Comparison of ENCODE assay signal across 13 cellular contexts in the genomic region with DNA sequence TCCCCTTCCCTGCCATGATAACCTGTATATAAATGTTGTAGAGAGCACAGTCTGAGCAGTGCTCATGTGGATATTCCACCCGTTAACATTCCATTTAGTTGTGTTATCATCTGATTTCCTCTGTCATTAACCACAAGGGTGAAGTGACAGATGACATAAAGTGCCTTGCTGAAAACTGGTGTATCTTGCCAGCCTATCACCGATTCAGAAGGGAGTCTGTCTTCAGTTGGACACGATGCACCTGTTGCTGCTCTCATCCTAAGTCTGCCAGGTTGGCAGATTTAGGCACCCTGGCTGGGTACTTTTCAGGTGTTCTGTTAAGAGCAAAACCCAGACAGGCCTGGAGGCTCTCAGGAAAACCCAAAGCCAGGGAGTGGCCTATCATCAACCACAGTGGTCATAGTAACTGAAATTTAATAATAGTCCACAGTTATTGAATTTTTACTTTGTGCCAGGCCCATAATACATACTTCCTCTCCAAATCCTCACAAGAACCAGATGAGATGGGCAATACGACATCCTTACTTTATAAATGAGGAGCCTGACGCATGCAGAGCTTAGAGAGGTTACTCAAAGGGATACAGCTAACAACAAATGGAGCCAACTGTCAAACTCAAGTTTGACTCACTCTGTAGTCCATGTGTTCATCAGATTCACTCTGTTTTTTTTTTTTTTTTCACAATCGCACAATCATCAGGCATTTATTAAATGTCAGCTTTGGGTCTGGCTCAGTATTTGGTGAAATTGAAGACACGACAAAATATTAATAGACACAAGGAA.
A peak's percentile ranks its signal among the peaks of the same experiment; 100 is the strongest.
DNase-seq lines count a peak whose midpoint lies in the region; ATAC-seq and TF ChIP-seq lines count a peak whose summit lies in the region.
"Had no signal": no experiment of that assay in that cellular context is flagged by ENCODE, and none has a peak within 500 bp of the region (broad histone marks: within the 10 kb centered on the region; RNA-seq: fewer than 3 reads in every experiment).

No MANE protein-coding gene starts in this region.

- H3K4me1 ChIP-seq in GM23248 (ENCODE audit: insufficient read depth) (0 out of 2 replicates have a peak, but pooled peaks cover 6% of the 10 kb centered on the region), vagina (no peaks in the 10 kb centered on the region)

- H3K27ac ChIP-seq in GM23248: no peak overlapping the region
- no peak overlapping the region for H3K27ac ChIP-seq in vagina

- H3K36me3 ChIP-seq in GM23248 (ENCODE audit: low read depth) (no peaks in the 10 kb centered on the region), vagina (no peaks in the 10 kb centered on the region)
- H3K36me3 ChIP-seq: transverse colon had no signal

- no peaks in the 10 kb centered on the region for H4K20me1 ChIP-seq in GM23248 (ENCODE audit: insufficient read depth)

- H3K4me3 Mint-ChIP-seq in natural killer cell (peak overlapping the region; percentile 71), glutamatergic neuron (ENCODE audit: unreplicated experiment) (no peak overlapping the region)

- TF ChIP-seq POLR2A in vagina (IDR thresholded peaks at IDR 0.05): no peak

- ATAC-seq in natural killer cell (peak in 1 of 3 donors; percentile 14), HG02852 (IDR thresholded peaks at IDR 0.05; ENCODE audit: unreplicated experiment) (no peak), GM18502 (IDR thresholded peaks at IDR 0.05; ENCODE audit: poor library complexity, unreplicated experiment) (no peak)
- ATAC-seq: HepG2 had no signal

- intact Hi-C loops in natural killer cell (cut with micrococcal nuclease): no loop called here
- intact Hi-C loops in vagina (cut with DNase I): no loop called here

- no peak overlapping the region for H3K9ac ChIP-seq in GM23248

- H3K9me2 ChIP-seq in GM23248 (ENCODE audit: insufficient read depth): no peaks in the 10 kb centered on the region

- H3K79me2 ChIP-seq in GM23248 (ENCODE audit: insufficient read depth): no peaks in the 10 kb centered on the region

- WGBS in GM23248 (ENCODE audit: low coverage in 1 of 2, low lambda C conversion rate in 2 of 2, missing lambda C conversion rate in 2 of 2), 2 experiments: 46 to 56% methylated on average over 7 of the region's 7 CpGs

- H3K27me3 ChIP-seq in GM23248 (replicated peaks; ENCODE audit: insufficient read depth) (no peaks in the 10 kb centered on the region), vagina (no peaks in the 10 kb centered on the region)
- H3K27me3 ChIP-seq: transverse colon had no signal

- H3K4me2 ChIP-seq in GM23248 (ENCODE audit: unreplicated experiment): no peak overlapping the region

- H3K9me3 Mint-ChIP-seq in natural killer cell: peaks cover 0 to 4% of the 10 kb centered on the region in 2 donors
- H3K9me3 Mint-ChIP-seq in glutamatergic neuron (ENCODE audit: unreplicated experiment): no peaks in the 10 kb centered on the region

- no peaks in the 10 kb centered on the region for H3K36me3 Mint-ChIP-seq in natural killer cell
- no peaks in the 10 kb centered on the region for H3K36me3 Mint-ChIP-seq in glutamatergic neuron (ENCODE audit: unreplicated experiment)
- H3K36me3 Mint-ChIP-seq: CD4-positive, CD25-positive, alpha-beta regulatory T cell had no signal

- peaks cover 14% of the 10 kb centered on the region; the same call in 1 of the 2 replicates for H3F3A ChIP-seq in GM23248 (ENCODE audit: insufficient read depth)

- H3K27me3 Mint-ChIP-seq in natural killer cell (ENCODE audit: low read depth in 2 of 2) (no peaks in the 10 kb centered on the region), glutamatergic neuron (ENCODE audit: unreplicated experiment) (no peaks in the 10 kb centered on the region)
- H3K27me3 Mint-ChIP-seq: progenitor cell of endocrine pancreas had no signal

- peak; percentile 45 for DNase-seq in AG08396 (ENCODE audit: low spot score)
- peak; percentile 77 for DNase-seq in GM23248
- DNase-seq in choroid plexus epithelial cell (ENCODE audit: low read depth): peak; percentile 66
- no peak for DNase-seq in natural killer cell
- no peak for DNase-seq in glutamatergic neuron
- no peak for DNase-seq in vagina (ENCODE audit: extremely low spot score in 2 of 2)
- DNase-seq: CD4-positive, CD25-positive, alpha-beta regulatory T cell; NCI-H1105 had no signal

- H3K4me3 ChIP-seq in GM23248 (no peak overlapping the region), choroid plexus epithelial cell (ENCODE audit: low read depth, low read length) (no peak overlapping the region), vagina (no peak overlapping the region)
- H3K4me3 ChIP-seq: transverse colon had no signal

- in situ Hi-C loops in GM23248 (cut with MboI): no loop called here

- H3K4me1 Mint-ChIP-seq in natural killer cell: peaks cover 38 to 46% of the 10 kb centered on the region in 2 donors
- H3K4me1 Mint-ChIP-seq in glutamatergic neuron (ENCODE audit: low read depth, unreplicated experiment): peaks cover 10% of the 10 kb centered on the region

- peak overlapping the region; percentile 68 to 87 for H3K27ac Mint-ChIP-seq in natural killer cell
- no peak overlapping the region for H3K27ac Mint-ChIP-seq in glutamatergic neuron (ENCODE audit: unreplicated experiment)
- H3K27ac Mint-ChIP-seq: progenitor cell of endocrine pancreas had no signal

- H2AFZ ChIP-seq in GM23248: no peak overlapping the region

- TF ChIP-seq CTCF in choroid plexus epithelial cell (conservative IDR thresholded peaks at IDR 0.05; ENCODE audit: low read depth, low read length) (no peak), natural killer cell (IDR thresholded peaks at IDR 0.05) (no peak), glutamatergic neuron (IDR thresholded peaks at IDR 0.05; ENCODE audit: partially characterized antibody, unreplicated experiment) (no peak), vagina (IDR thresholded peaks at IDR 0.05) (no peak)

- H3K9me3 ChIP-seq in GM23248 (ENCODE audit: low read depth) (no peaks in the 10 kb centered on the region), vagina (no peaks in the 10 kb centered on the region)
- H3K9me3 ChIP-seq: transverse colon had no signal

Comparison
In these comparisons a context has a peak if more than half of its experiments do, and no peak if none do; other contexts are left out.
1. DNase-seq: peak in AG08396 (single experiment), GM23248 (single experiment) and choroid plexus epithelial cell (single experiment); none in natural killer cell (single experiment), glutamatergic neuron (single experiment) and vagina (0 of 2).